Comparison of ENCODE assay signal across 21 cellular contexts in the genomic region with DNA sequence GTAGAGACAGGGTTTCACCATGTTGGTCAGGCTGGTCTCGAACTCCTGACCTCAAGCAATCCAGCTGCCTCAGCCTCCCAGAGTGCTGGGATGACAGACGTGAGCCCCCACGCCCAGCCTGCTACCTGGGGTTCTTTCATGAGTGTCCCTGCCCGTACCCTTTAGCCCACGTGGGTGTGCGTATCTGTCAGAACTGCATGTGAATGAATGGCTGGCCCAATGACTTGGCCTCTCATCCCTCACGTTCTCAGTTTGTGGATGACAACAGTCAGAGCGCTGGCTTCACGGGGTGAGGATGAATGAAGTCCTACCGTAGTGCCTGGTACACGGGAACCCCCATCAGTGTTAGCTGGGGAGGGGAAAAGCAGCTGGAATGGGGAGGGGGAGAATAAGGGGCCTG. TPM values are rescaled to one million over a fixed set of nuclear protein-coding genes. Genes with fewer than 3 reads are reported as not detected.
DNase-seq lines count a peak whose midpoint lies in the region; ATAC-seq and TF ChIP-seq lines count a peak whose summit lies in the region.
"Had no signal": no experiment of that assay in that cellular context is flagged by ENCODE, and none has a peak within 500 bp of the region (broad histone marks: within the 10 kb centered on the region; RNA-seq: fewer than 3 reads in every experiment).

No MANE protein-coding gene starts in this region.

- no peak overlapping the region for H3K4me3 Mint-ChIP-seq in endodermal cell
- H3K4me3 Mint-ChIP-seq: activated CD4-positive, alpha-beta T cell treated with anti-CD3 and anti-CD28 coated beads, Interleukin-2, amount 10 ng/mL, durations not matched to agents 7 days and 5 days; stimulated activated naive CD8-positive, alpha-beta T cell treated with anti-CD3 and anti-CD28 coated beads, Interleukin-15, Interleukin-2, amounts not matched to agents 100 ng/mL and 50 ng/mL, for 24 hours had no signal

- CTCF ChIA-PET in RWPE1 (lab: Yijun Ruan, JAX) = interaction anchor here (1.1 kb wide), 1 partner anchor 148 kb away, joined by 3 read pairs; no protein-coding TSS in a partner anchor

- H3K4me2 ChIP-seq in skeletal muscle satellite cell (ENCODE audit: low read length) = peak overlapping the region; percentile 31

- H3K27me3 Mint-ChIP-seq in endodermal cell (ENCODE audit: insufficient read depth) = peaks cover 14% of the 10 kb centered on the region

- H3K4me1 Mint-ChIP-seq in endodermal cell = peaks cover 11% of the 10 kb centered on the region
- H3K4me1 Mint-ChIP-seq: activated CD4-positive, alpha-beta T cell treated with anti-CD3 and anti-CD28 coated beads, Interleukin-2, amount 10 ng/mL, durations not matched to agents 7 days and 5 days had no signal

- peak; percentile 44 for DNase-seq in NCI-H2107 (lab: John Stamatoyannopoulos, UW)
- DNase-seq in NCI-H2107 treated with DMSO at 0.1 percent for 48 hours (lab: John Stamatoyannopoulos, UW; ENCODE audit: unreplicated experiment) = no peak
- DNase-seq in RWPE1 (ENCODE audit: low spot score) = no peak
- DNase-seq in endodermal cell = no peak
- DNase-seq in WERI-Rb-1 = no peak
- DNase-seq: 8988T; activated CD4-positive, alpha-beta T cell treated with anti-CD3 and anti-CD28 coated beads, Interleukin-2, amount 10 ng/mL, durations not matched to agents 7 days and 5 days; activated effector memory CD4-positive, alpha-beta T cell treated with anti-CD3 and anti-CD28 coated beads, Interleukin-2, amount 50 U/mL, for 16 hours; pancreas; stimulated activated CD4-positive, alpha-beta T cell treated with anti-CD3 and anti-CD28 coated beads, Interleukin-2, amount 100 ng/mL, for 24 hours had no signal

- H3K27me3 ChIP-seq in endodermal cell (ENCODE audit: control insufficient read depth, insufficient read depth, low read length, poor library complexity, severe bottlenecking) = peaks cover 8% of the 10 kb centered on the region
- peaks cover 48% of the 10 kb centered on the region for H3K27me3 ChIP-seq in skeletal muscle satellite cell (ENCODE audit: control insufficient read depth, insufficient read depth, low read length)
- no peaks in the 10 kb centered on the region for H3K27me3 ChIP-seq in WERI-Rb-1 (ENCODE audit: insufficient read depth, low read depth, severe bottlenecking)
- H3K27me3 ChIP-seq: BE2C, pancreas, upper lobe of left lung had no signal

- no peak for TF ChIP-seq CTCF in RWPE1 (conservative IDR thresholded peaks at IDR 0.05; ENCODE audit: low read depth)
- TF ChIP-seq CTCF in endodermal cell (conservative IDR thresholded peaks at IDR 0.05) = no peak
- TF ChIP-seq CTCF in WERI-Rb-1 (IDR thresholded peaks at IDR 0.05; ENCODE audit: low read depth, low read length) = no peak

- H3K36me3 ChIP-seq in endodermal cell (ENCODE audit: control insufficient read depth, insufficient read depth, low read length) = no peaks in the 10 kb centered on the region
- H3K36me3 ChIP-seq in skeletal muscle satellite cell (ENCODE audit: insufficient read depth, low read length) = no peaks in the 10 kb centered on the region
- no peaks in the 10 kb centered on the region for H3K36me3 ChIP-seq in WERI-Rb-1
- H3K36me3 ChIP-seq: BE2C, heart right ventricle, pancreas, sigmoid colon, upper lobe of left lung had no signal

- H3K9me3 ChIP-seq in endodermal cell (ENCODE audit: control insufficient read depth, low read length) (no peaks in the 10 kb centered on the region), skeletal muscle satellite cell (replicated peaks; ENCODE audit: low read length) (no peaks in the 10 kb centered on the region), WERI-Rb-1 (ENCODE audit: severe bottlenecking) (no peaks in the 10 kb centered on the region)
- H3K9me3 ChIP-seq: BE2C, heart right ventricle, pancreas, sigmoid colon, upper lobe of left lung had no signal

- ATAC-seq in GM21515 (IDR thresholded peaks at IDR 0.05; ENCODE audit: unreplicated experiment) (no peak), GM21390 (IDR thresholded peaks at IDR 0.05; ENCODE audit: unreplicated experiment) (no peak)

- H3K9me3 Mint-ChIP-seq in endodermal cell = no peaks in the 10 kb centered on the region
- H3K9me3 Mint-ChIP-seq: activated CD4-positive, alpha-beta T cell treated with anti-CD3 and anti-CD28 coated beads, Interleukin-2, amount 10 ng/mL, durations not matched to agents 7 days and 5 days; stimulated activated naive CD8-positive, alpha-beta T cell treated with anti-CD3 and anti-CD28 coated beads, Interleukin-15, Interleukin-2, amounts not matched to agents 100 ng/mL and 50 ng/mL, for 24 hours had no signal

- H3K27ac ChIP-seq in RWPE1 (0 out of 2 replicates have a peak overlapping the region, but pooled peaks have one; percentile 8), endodermal cell (ENCODE audit: low read depth, low read length) (peak overlapping the region; percentile 86), WERI-Rb-1 (no peak overlapping the region)
- H3K27ac ChIP-seq: heart right ventricle, pancreas, upper lobe of left lung had no signal

- POLR2A ChIA-PET in RWPE1 (lab: Yijun Ruan, JAX; ENCODE audit: low non-redundant PET) = no interaction called here

- H3K9ac ChIP-seq in endodermal cell (ENCODE audit: extremely low read depth, low read length, poor library complexity, severe bottlenecking) (no peak overlapping the region), skeletal muscle satellite cell (ENCODE audit: low read depth, low read length) (peak overlapping the region; percentile 18)

- H3K4me1 ChIP-seq in endodermal cell (ENCODE audit: control insufficient read depth, insufficient read depth, low read length) = peaks cover 3% of the 10 kb centered on the region
- H3K4me1 ChIP-seq in skeletal muscle satellite cell (ENCODE audit: control insufficient read depth, insufficient read depth, low read length) = peaks cover 9% of the 10 kb centered on the region
- H3K4me1 ChIP-seq: pancreas, upper lobe of left lung had no signal

- WGBS in endodermal cell (ENCODE audit: insufficient coverage in 1 of 2, insufficient read length in 1 of 2), 2 experiments = 66 to 83% methylated on average over 2 to 11 of the region's 11 CpGs

- H3K27ac Mint-ChIP-seq in endodermal cell = no peak overlapping the region
- H3K27ac Mint-ChIP-seq: activated CD4-positive, alpha-beta T cell treated with anti-CD3 and anti-CD28 coated beads, Interleukin-2, amount 10 ng/mL, durations not matched to agents 7 days and 5 days; stimulated activated naive CD8-positive, alpha-beta T cell treated with anti-CD3 and anti-CD28 coated beads, Interleukin-15, Interleukin-2, amounts not matched to agents 100 ng/mL and 50 ng/mL, for 24 hours had no signal

- no peak overlapping the region for H3K4me3 ChIP-seq in endodermal cell (ENCODE audit: low read length)
- H3K4me3 ChIP-seq in skeletal muscle satellite cell (ENCODE audit: low read length) = no peak overlapping the region
- no peak overlapping the region for H3K4me3 ChIP-seq in WERI-Rb-1 (ENCODE audit: low read depth, low read length)
- H3K4me3 ChIP-seq: heart right ventricle, lung, pancreas, upper lobe of left lung had no signal

- no peaks in the 10 kb centered on the region for H3K36me3 Mint-ChIP-seq in endodermal cell (ENCODE audit: low read depth)

RNA-seq across cellular contexts. Expression of a gene that starts 16.1 kb away (rescaled TPM):
- 1 to 10 TPM in 1 of 2 donors, under 1 TPM in 1; 0.38 to 1.7 TPM for total RNA-seq in endodermal cell
- polyA plus RNA-seq in endodermal cell (2013, experiment 1 of 2) = 9.5 TPM
- 8.9 TPM for polyA plus RNA-seq in endodermal cell (2013, experiment 2 of 2)
- not detected in 2 replicates for total RNA-seq in skeletal muscle satellite cell (2012; rRNA removed)
- total RNA-seq: activated CD4-positive, alpha-beta T cell treated with anti-CD3 and anti-CD28 coated beads, Interleukin-2, amount 10 ng/mL, durations not matched to agents 7 days and 5 days; Daoy; lung; NCI-H460 had no signal
- polyA plus RNA-seq: heart right ventricle had no signal

RNA-seq across cellular contexts. Expression of a gene that starts 23.9 kb away (rescaled TPM):
- 1 to 10 TPM; 1.1 to 1.6 TPM for total RNA-seq in endodermal cell
- polyA plus RNA-seq in endodermal cell (2013, experiment 1 of 2) = 3.0 TPM
- 3.4 TPM for polyA plus RNA-seq in endodermal cell (2013, experiment 2 of 2)
- total RNA-seq in skeletal muscle satellite cell (2012; rRNA removed) = not detected in 2 replicates
- total RNA-seq: NCI-H460 had no signal

RNA-seq across cellular contexts. Expression of a gene that starts 59.7 kb away (rescaled TPM):
- 10 to 100 TPM; 16.2 to 22.5 TPM for total RNA-seq in endodermal cell
- 19.9 TPM for polyA plus RNA-seq in endodermal cell (2013, experiment 1 of 2)
- polyA plus RNA-seq in endodermal cell (2013, experiment 2 of 2) = 21.3 TPM
- 9.9 and 10.5 TPM in 2 replicates for total RNA-seq in skeletal muscle satellite cell (2012; rRNA removed)
